11 cellular contexts compared by ENCODE assay signal in the genomic region with DNA sequence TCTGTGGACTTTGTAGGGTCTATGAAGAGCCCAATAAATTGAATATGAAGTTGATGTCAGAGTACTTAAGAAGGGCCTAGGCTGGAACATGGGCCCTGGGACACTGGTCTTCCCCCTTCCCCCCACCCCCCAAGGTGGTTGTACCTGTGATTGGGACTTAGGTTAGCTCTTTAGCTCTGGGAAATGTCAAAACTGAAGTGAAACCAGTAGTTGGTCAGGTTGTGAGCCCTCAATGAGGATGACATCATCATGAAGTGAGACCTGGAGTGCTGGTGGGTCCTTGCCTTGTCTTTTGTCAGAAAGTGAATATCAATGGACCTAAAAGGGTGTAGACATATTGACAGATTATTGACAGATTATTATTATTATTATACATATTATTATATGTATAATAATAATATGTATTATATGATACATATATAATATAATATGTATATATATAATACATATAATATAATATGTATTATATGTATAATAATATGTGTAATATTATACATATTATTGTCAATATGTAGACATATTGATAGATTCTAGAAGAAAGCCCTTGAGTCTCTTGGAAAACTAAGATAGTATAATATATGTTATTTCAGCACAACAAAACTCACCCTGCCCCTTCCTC. TPM values are rescaled to one million over a fixed set of nuclear protein-coding genes. Genes with fewer than 3 reads are reported as not detected.
DNase-seq lines count a peak whose midpoint lies in the region; ATAC-seq, FAIRE-seq and TF ChIP-seq lines count a peak whose summit lies in the region.
"Had no signal": no experiment of that assay in that cellular context is flagged by ENCODE, and none has a peak within 500 bp of the region (broad histone marks: within the 10 kb centered on the region; RNA-seq: fewer than 3 reads in every experiment).

No MANE protein-coding gene starts in this region.

- H3K27me3 ChIP-seq in breast epithelium, result no peaks in the 10 kb centered on the region

- no peak for TF ChIP-seq CTCF in breast epithelium (IDR thresholded peaks at IDR 0.05)

- intact Hi-C loops in breast epithelium (cut with DNase I; ENCODE audit: low total_unique reads), result no loop called here

- H3K4me3 ChIP-seq in breast epithelium, result no peak overlapping the region

- no peak for DNase-seq in breast epithelium (ENCODE audit: low spot score in 2 of 2)
- DNase-seq in NCI-H1930 (lab: John Stamatoyannopoulos, UW), result no peak
- DNase-seq in dermis blood vessel endothelial cell, result no peak
- DNase-seq: NCI-H1048 had no signal

- peak; percentile 11 for FAIRE-seq in TTC549 (lab: Jason Lieb, UNC)
- FAIRE-seq: bronchial epithelial cell had no signal

- H3K36me3 ChIP-seq in breast epithelium, result no peaks in the 10 kb centered on the region

- ATAC-seq in GM18502 (IDR thresholded peaks at IDR 0.05; ENCODE audit: poor library complexity, unreplicated experiment), result peak; percentile 85
- ATAC-seq in GM19397 (IDR thresholded peaks at IDR 0.05; ENCODE audit: unreplicated experiment), result peak; percentile 68
- ATAC-seq in HG03045 (IDR thresholded peaks at IDR 0.05; ENCODE audit: unreplicated experiment), result peak; percentile 75
- ATAC-seq in SK-N-SH treated with all-trans-retinoic acid at 6 μM for 48 hours, result no peak

- no peaks in the 10 kb centered on the region for H3K9me3 ChIP-seq in breast epithelium

- H3K4me1 ChIP-seq in breast epithelium, result peaks cover 0 to 25% of the 10 kb centered on the region in 2 donors

- no peak for TF ChIP-seq POLR2A in breast epithelium (IDR thresholded peaks at IDR 0.05)

- H3K27ac ChIP-seq in breast epithelium, result no peak overlapping the region

TF ChIP-seq in SK-N-SH treated with all-trans-retinoic acid at 6 μM for 48 hours, 23 proteins besides CTCF, POLR2A, EP300 and RAD21:
- TF ChIP-seq ZFP3 (CRISPR knock-in tag; IDR thresholded peaks at IDR 0.05), result no peak
- TF ChIP-seq ZFP30 (CRISPR knock-in tag; IDR thresholded peaks at IDR 0.05), result no peak
- TF ChIP-seq RARB (CRISPR knock-in tag; IDR thresholded peaks at IDR 0.05), result no peak
- TF ChIP-seq, protein P1, sequence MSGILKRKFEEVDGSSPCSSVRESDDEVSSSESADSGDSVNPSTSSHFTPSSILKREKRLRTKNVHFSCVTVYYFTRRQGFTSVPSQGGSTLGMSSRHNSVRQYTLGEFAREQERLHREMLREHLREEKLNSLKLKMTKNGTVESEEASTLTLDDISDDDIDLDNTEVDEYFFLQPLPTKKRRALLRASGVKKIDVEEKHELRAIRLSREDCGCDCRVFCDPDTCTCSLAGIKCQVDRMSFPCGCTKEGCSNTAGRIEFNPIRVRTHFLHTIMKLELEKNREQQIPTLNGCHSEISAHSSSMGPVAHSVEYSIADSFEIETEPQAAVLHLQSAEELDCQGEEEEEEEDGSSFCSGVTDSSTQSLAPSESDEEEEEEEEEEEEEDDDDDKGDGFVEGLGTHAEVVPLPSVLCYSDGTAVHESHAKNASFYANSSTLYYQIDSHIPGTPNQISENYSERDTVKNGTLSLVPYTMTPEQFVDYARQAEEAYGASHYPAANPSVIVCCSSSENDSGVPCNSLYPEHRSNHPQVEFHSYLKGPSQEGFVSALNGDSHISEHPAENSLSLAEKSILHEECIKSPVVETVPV (CRISPR knock-in tag; IDR thresholded peaks at IDR 0.05), result no peak
- no peak for TF ChIP-seq ISL1 (CRISPR knock-in tag; IDR thresholded peaks at IDR 0.05)
- TF ChIP-seq, protein P2, sequence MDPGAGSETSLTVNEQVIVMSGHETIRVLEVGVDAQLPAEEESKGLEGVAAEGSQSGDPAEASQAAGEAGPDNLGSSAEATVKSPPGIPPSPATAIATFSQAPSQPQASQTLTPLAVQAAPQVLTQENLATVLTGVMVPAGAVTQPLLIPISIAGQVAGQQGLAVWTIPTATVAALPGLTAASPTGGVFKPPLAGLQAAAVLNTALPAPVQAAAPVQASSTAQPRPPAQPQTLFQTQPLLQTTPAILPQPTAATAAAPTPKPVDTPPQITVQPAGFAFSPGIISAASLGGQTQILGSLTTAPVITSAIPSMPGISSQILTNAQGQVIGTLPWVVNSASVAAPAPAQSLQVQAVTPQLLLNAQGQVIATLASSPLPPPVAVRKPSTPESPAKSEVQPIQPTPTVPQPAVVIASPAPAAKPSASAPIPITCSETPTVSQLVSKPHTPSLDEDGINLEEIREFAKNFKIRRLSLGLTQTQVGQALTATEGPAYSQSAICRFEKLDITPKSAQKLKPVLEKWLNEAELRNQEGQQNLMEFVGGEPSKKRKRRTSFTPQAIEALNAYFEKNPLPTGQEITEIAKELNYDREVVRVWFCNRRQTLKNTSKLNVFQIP (CRISPR knock-in tag; IDR thresholded peaks at IDR 0.05; ENCODE audit: borderline replicate concordance, low read depth), result no peak
- TF ChIP-seq TOX (CRISPR knock-in tag; IDR thresholded peaks at IDR 0.05; ENCODE audit: borderline replicate concordance), result no peak
- TF ChIP-seq ARNTL (CRISPR knock-in tag; IDR thresholded peaks at IDR 0.05; ENCODE audit: borderline replicate concordance, low read depth), result no peak
- TF ChIP-seq, protein P3, sequence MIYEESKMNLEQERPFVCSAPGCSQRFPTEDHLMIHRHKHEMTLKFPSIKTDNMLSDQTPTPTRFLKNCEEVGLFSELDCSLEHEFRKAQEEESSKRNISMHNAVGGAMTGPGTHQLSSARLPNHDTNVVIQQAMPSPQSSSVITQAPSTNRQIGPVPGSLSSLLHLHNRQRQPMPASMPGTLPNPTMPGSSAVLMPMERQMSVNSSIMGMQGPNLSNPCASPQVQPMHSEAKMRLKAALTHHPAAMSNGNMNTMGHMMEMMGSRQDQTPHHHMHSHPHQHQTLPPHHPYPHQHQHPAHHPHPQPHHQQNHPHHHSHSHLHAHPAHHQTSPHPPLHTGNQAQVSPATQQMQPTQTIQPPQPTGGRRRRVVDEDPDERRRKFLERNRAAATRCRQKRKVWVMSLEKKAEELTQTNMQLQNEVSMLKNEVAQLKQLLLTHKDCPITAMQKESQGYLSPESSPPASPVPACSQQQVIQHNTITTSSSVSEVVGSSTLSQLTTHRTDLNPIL (CRISPR knock-in tag; IDR thresholded peaks at IDR 0.05; ENCODE audit: low read depth), result no peak
- no peak for TF ChIP-seq PPARA (CRISPR knock-in tag; IDR thresholded peaks at IDR 0.05; ENCODE audit: borderline replicate concordance)
- TF ChIP-seq TCF4 (CRISPR knock-in tag; IDR thresholded peaks at IDR 0.05; ENCODE audit: borderline replicate concordance), result no peak
- TF ChIP-seq BACH2 (CRISPR knock-in tag; IDR thresholded peaks at IDR 0.05; ENCODE audit: borderline replicate concordance), result no peak
- no peak for TF ChIP-seq ZNF70 (CRISPR knock-in tag; IDR thresholded peaks at IDR 0.05)
- no peak for TF ChIP-seq ZNF8 (CRISPR knock-in tag; IDR thresholded peaks at IDR 0.05)
- TF ChIP-seq ZC3H10 (CRISPR knock-in tag; IDR thresholded peaks at IDR 0.05), result no peak
- TF ChIP-seq ESRRG (CRISPR knock-in tag; IDR thresholded peaks at IDR 0.05), result no peak
- TF ChIP-seq GLIS3 (CRISPR knock-in tag; IDR thresholded peaks at IDR 0.05), result no peak
- no peak for TF ChIP-seq CSDC2 (CRISPR knock-in tag; IDR thresholded peaks at IDR 0.05)
- TF ChIP-seq SNAI2 (CRISPR knock-in tag; IDR thresholded peaks at IDR 0.05), result no peak
- TF ChIP-seq, protein P4, sequence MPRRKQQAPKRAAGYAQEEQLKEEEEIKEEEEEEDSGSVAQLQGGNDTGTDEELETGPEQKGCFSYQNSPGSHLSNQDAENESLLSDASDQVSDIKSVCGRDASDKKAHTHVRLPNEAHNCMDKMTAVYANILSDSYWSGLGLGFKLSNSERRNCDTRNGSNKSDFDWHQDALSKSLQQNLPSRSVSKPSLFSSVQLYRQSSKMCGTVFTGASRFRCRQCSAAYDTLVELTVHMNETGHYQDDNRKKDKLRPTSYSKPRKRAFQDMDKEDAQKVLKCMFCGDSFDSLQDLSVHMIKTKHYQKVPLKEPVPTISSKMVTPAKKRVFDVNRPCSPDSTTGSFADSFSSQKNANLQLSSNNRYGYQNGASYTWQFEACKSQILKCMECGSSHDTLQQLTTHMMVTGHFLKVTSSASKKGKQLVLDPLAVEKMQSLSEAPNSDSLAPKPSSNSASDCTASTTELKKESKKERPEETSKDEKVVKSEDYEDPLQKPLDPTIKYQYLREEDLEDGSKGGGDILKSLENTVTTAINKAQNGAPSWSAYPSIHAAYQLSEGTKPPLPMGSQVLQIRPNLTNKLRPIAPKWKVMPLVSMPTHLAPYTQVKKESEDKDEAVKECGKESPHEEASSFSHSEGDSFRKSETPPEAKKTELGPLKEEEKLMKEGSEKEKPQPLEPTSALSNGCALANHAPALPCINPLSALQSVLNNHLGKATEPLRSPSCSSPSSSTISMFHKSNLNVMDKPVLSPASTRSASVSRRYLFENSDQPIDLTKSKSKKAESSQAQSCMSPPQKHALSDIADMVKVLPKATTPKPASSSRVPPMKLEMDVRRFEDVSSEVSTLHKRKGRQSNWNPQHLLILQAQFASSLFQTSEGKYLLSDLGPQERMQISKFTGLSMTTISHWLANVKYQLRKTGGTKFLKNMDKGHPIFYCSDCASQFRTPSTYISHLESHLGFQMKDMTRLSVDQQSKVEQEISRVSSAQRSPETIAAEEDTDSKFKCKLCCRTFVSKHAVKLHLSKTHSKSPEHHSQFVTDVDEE (CRISPR knock-in tag; IDR thresholded peaks at IDR 0.05), result no peak

RNA-seq across cellular contexts. Expression of gene MARS2, which starts 5.4 kb away (rescaled TPM):
- total RNA-seq in breast epithelium (10 to 100 TPM in 1 of 3 donors, 1 to 10 TPM in 2; 5.4 to 11.9 (median 6.9) TPM), dermis blood vessel endothelial cell (8.7 and 9.4 TPM in 2 replicates)

RNA-seq across cellular contexts. Expression of gene RFTN2, which starts 35.1 kb away (rescaled TPM):
- total RNA-seq in breast epithelium (10 to 100 TPM in 1 of 3 donors, 1 to 10 TPM in 2; 2.3 to 21.1 (median 7.6) TPM), dermis blood vessel endothelial cell (14.4 and 22.0 TPM in 2 replicates)
- total RNA-seq: T-helper 2 cell treated with Interferon-gamma antibody and Interleukin-4, amounts not matched to agents 100 ng/mL and 5 ng/mL, for 36 hours had no signal
